28 cellular contexts compared by ENCODE assay signal in genomic region chr3:157398598-157398997, GRCh38.
"Had no signal": no experiment of that assay in that cellular context is flagged by ENCODE, and none has a peak within 500 bp of the region (broad histone marks: within the 10 kb centered on the region; RNA-seq: fewer than 3 reads in every experiment).

No MANE protein-coding gene starts in this region.

- H3K9me3 ChIP-seq: neutrophil, right atrium auricular region, suprapubic skin, thoracic aorta, tibial artery, upper lobe of right lung had no signal

- H3K27ac ChIP-seq: left ventricle myocardium inferior, neural progenitor cell, neutrophil, parathyroid adenoma, right atrium auricular region, skin epidermis, suprapubic skin, thoracic aorta, tibial artery, upper lobe of right lung had no signal

- ATAC-seq: natural killer cell; sciatic nerve; stimulated activated effector memory CD8-positive, alpha-beta T cell treated with anti-CD3 and anti-CD28 coated beads, Interleukin-12 subunit alpha, Interleukin-12 subunit beta, amount 100 ng/mL, for 72 hours; upper lobe of right lung had no signal

- H3K4me1 ChIP-seq: left ventricle myocardium inferior, parathyroid adenoma, right atrium auricular region, suprapubic skin, tibial artery, upper lobe of right lung had no signal

- DNase-seq: hypothalamus; immature natural killer cell; kidney; left ventricle myocardium inferior; mesendoderm; naive B cell; natural killer cell; nephron progenitor cell; occipital lobe; stimulated activated CD4-positive, alpha-beta T cell treated with anti-CD3 and anti-CD28 coated beads, Interleukin-12 subunit alpha, Interleukin-12 subunit beta, amount 100 ng/mL, for 4 hours; stimulated activated CD4-positive, alpha-beta T cell treated with anti-CD3 and anti-CD28 coated beads, Interleukin-15, amount 100 ng/mL, for 24 hours; stimulated activated CD4-positive, alpha-beta T cell treated with anti-CD3 and anti-CD28 coated beads, Interleukin-4, amount 100 ng/mL, for 24 hours; stimulated activated naive CD4-positive, alpha-beta T cell; tibial artery; trophoblast cell; upper lobe of right lung had no signal

- H3K4me3 ChIP-seq: left ventricle myocardium inferior, lung, neural progenitor cell, right atrium auricular region, skin epidermis, suprapubic skin, thoracic aorta, tibial artery, upper lobe of right lung had no signal

- H3K4me2 ChIP-seq: neural progenitor cell had no signal

- FAIRE-seq: islet of Langerhans, kidney, urothelium cell line had no signal
